Comparison of ENCODE assay signal across 22 cellular contexts in genomic region chr7:1702652-1703051, GRCh38. TPM values are rescaled to one million over a fixed set of nuclear protein-coding genes. Genes with fewer than 3 reads are reported as not detected.
DNase-seq lines count a peak whose midpoint lies in the region; ATAC-seq, FAIRE-seq and TF ChIP-seq lines count a peak whose summit lies in the region.
"Had no signal": no experiment of that assay in that cellular context is flagged by ENCODE, and none has a peak within 500 bp of the region (broad histone marks: within the 10 kb centered on the region; RNA-seq: fewer than 3 reads in every experiment).

No MANE protein-coding gene starts in this region.

- H3K9me3 ChIP-seq in K562 (replicated peaks; ENCODE audit: control insufficient read depth, insufficient read depth, low read depth, low read length) (peaks cover 4% of the 10 kb centered on the region), PC-9 (ENCODE audit: insufficient read depth, low read depth) (no peaks in the 10 kb centered on the region; the same call in 1 of the 2 replicates)

- DNase-seq in ELF-1 (ENCODE audit: low read depth, low spot score) (peak; percentile 0), K562 (ENCODE audit: extremely low read depth in 1 of 4, low spot score in 3 of 4) (no peak), type B pancreatic cell (ENCODE audit: extremely low spot score, unreplicated experiment) (peak; percentile 22), PC-9 (no peak), GM20000 (ENCODE audit: low spot score) (no peak), GDM1 (lab: John Stamatoyannopoulos, UW) (no peak)
- DNase-seq: 8988T; C1 segment of cervical spinal cord; Calu3; CD4-positive, alpha-beta memory T cell; COR-L47; DMS53; DMS79 treated with DMSO at 0.1 percent for 48 hours; GF-D8; GM23248; H9; HFFc6 had no signal

- CTCF ChIA-PET in K562 (lab: Yijun Ruan, JAX; ENCODE audit: low intra/inter-chr PET ratio) (no interaction called here), PC-9 (lab: Charles Lee) (interaction anchor here (0.6 kb wide), 1 partner anchor 667 kb away, joined by 16 read pairs; no protein-coding TSS in a partner anchor)

- no peak overlapping the region for H3K27ac Mint-ChIP-seq in type B pancreatic cell
- H3K27ac Mint-ChIP-seq: CD4-positive, alpha-beta memory T cell; H9; HFFc6 had no signal

- BruUV-seq in K562 (replicated peaks; lab: Mats Ljungman, UMichigan) (no TSS peak), PC-9 (replicated peaks; lab: Mats Ljungman, UMichigan) (no TSS peak)

- intact Hi-C loops in K562 (cut with micrococcal nuclease), result loop anchor here (10.0 kb wide), 1 partner anchor 58 kb away; no protein-coding TSS in a partner anchor
- intact Hi-C loops in PC-9 (cut with micrococcal nuclease; ENCODE audit: unreplicated experiment), result no loop called here

- H3K4me3 Mint-ChIP-seq in type B pancreatic cell, result no peak overlapping the region
- H3K4me3 Mint-ChIP-seq: CD4-positive, alpha-beta memory T cell; H9; HFFc6 had no signal

- FAIRE-seq in A204.1 (lab: Jason Lieb, UNC) (peak; percentile 19), K562 (lab: Jason Lieb, UNC) (no peak)
- FAIRE-seq: GM12891, GM18507 had no signal

- H3K27ac ChIP-seq in K562 (ENCODE audit: extremely low read depth, low read depth, low read length) (no peak overlapping the region), PC-9 (no peak overlapping the region)
- H3K27ac ChIP-seq: GM23248 had no signal

- no peaks in the 10 kb centered on the region for H3K9me2 ChIP-seq in PC-9 (ENCODE audit: insufficient read depth)

- no peak for TF ChIP-seq CTCF in K562 (IDR thresholded peaks at IDR 0.05 in 2 of 3, conservative IDR thresholded peaks at IDR 0.05 in 1 of 3; ENCODE audit: insufficient read depth in 2 of 3, low read depth in 1 of 3, low read length in 3 of 3)
- no peak for TF ChIP-seq CTCF in type B pancreatic cell (conservative IDR thresholded peaks at IDR 0.05)
- TF ChIP-seq CTCF in PC-9 (conservative IDR thresholded peaks at IDR 0.05), result no peak
- no peak for TF ChIP-seq CTCF in GM20000 (IDR thresholded peaks at IDR 0.05; ENCODE audit: extremely low read depth, missing control alignments)

- H3F3A ChIP-seq in PC-9 (ENCODE audit: insufficient read depth, low read depth), result no peaks in the 10 kb centered on the region

- no peaks in the 10 kb centered on the region for H3K36me3 Mint-ChIP-seq in type B pancreatic cell
- H3K36me3 Mint-ChIP-seq: CD4-positive, alpha-beta memory T cell had no signal

- in situ Hi-C loops in K562 (cut with MboI), result no loop called here

- TF ChIP-seq EP300 in K562 (IDR thresholded peaks at IDR 0.05; ENCODE audit: low read length), result no peak

- H3K4me2 ChIP-seq in K562 (ENCODE audit: insufficient read depth, low read length), result no peak overlapping the region
- H3K4me2 ChIP-seq in PC-9, result no peak overlapping the region

- H3K79me2 ChIP-seq in K562 (ENCODE audit: control insufficient read depth, insufficient read depth, low read length) (no peaks in the 10 kb centered on the region), PC-9 (ENCODE audit: low read depth) (no peaks in the 10 kb centered on the region)

- H2AFZ ChIP-seq in K562 (ENCODE audit: low read depth, low read length) (no peak overlapping the region), PC-9 (no peak overlapping the region)
- H2AFZ ChIP-seq: GM23248 had no signal

- no peak for ATAC-seq in K562
- ATAC-seq: HCT116 had no signal

- WGBS in K562 (ENCODE audit: insufficient coverage, low coverage, missing lambda C conversion rate), result 3% methylated on average over 4 of the region's 4 CpGs

- H4K20me1 ChIP-seq in K562 (replicated peaks; ENCODE audit: control insufficient read depth, insufficient read depth, low read length) (no peaks in the 10 kb centered on the region), PC-9 (ENCODE audit: insufficient read depth) (0 out of 2 replicates have a peak, but pooled peaks cover 4% of the 10 kb centered on the region)

- no peak for TF ChIP-seq POLR2A in K562 (conservative IDR thresholded peaks at IDR 0.05)

- H3K4me3 ChIP-seq in K562 (no peak overlapping the region), PC-9 (no peak overlapping the region)
- H3K4me3 ChIP-seq: GM23248 had no signal

- peaks cover 8 to 59% of the 10 kb centered on the region in 2 experiments; a peak in 4 of 5 replicates for H3K27me3 ChIP-seq in K562 (ENCODE audit: control insufficient read depth in 2 of 2, insufficient read depth in 2 of 2, low read length in 2 of 2)
- peaks cover 84% of the 10 kb centered on the region for H3K27me3 ChIP-seq in PC-9 (ENCODE audit: insufficient read depth, low read depth)

- TF ChIP-seq RAD21 in K562 (CRISPR knock-in tag; conservative IDR thresholded peaks at IDR 0.05 in 1 of 2, IDR thresholded peaks at IDR 0.05 in 1 of 2), result no peak

- peaks cover 0 to 20% of the 10 kb centered on the region in 2 experiments; a peak in 1 of 5 replicates for H3K4me1 ChIP-seq in K562 (replicated peaks in 1 of 2; ENCODE audit: control insufficient read depth in 2 of 2, insufficient read depth in 2 of 2, low read length in 2 of 2)
- no peaks in the 10 kb centered on the region for H3K4me1 ChIP-seq in PC-9 (replicated peaks; ENCODE audit: insufficient read depth)

- H3K4me1 Mint-ChIP-seq in type B pancreatic cell (ENCODE audit: unreplicated experiment), result peaks cover 4% of the 10 kb centered on the region

- POLR2A ChIA-PET in K562 (lab: Yijun Ruan, JAX) (interaction anchor here (0.6 kb wide), 1 partner anchor 54 kb away, joined by 3 read pairs; no protein-coding TSS in a partner anchor), PC-9 (lab: Charles Lee; ENCODE audit: unreplicated experiment) (no interaction called here)

- H3K9me3 Mint-ChIP-seq in type B pancreatic cell, result peaks cover 5% of the 10 kb centered on the region

- H3K9me1 ChIP-seq in K562 (ENCODE audit: control insufficient read depth, insufficient read depth, low read length), result no peaks in the 10 kb centered on the region

- peaks cover 15% of the 10 kb centered on the region for H3K27me3 Mint-ChIP-seq in type B pancreatic cell

- no peaks in the 10 kb centered on the region for H3K36me3 ChIP-seq in K562 (ENCODE audit: control insufficient read depth, insufficient read depth, low read length)
- H3K36me3 ChIP-seq in PC-9 (ENCODE audit: low read depth), result no peaks in the 10 kb centered on the region

- H3K9ac ChIP-seq in K562 (ENCODE audit: insufficient read depth in 1 of 2, low read depth in 2 of 2, low read length in 2 of 2), result no peak overlapping the region
- H3K9ac ChIP-seq: GM23248 had no signal

TF ChIP-seq in K562, 482 proteins besides CTCF, POLR2A, EP300 and RAD21 (continues in another document):
- 0 out of 4 replicates have a peak, but pooled peaks of 1 of the 2 experiments have one; percentile 23 for TF ChIP-seq KDM1A (IDR thresholded peaks at IDR 0.05)
- peak; percentile 66 for TF ChIP-seq ZNF280A (IDR thresholded peaks at IDR 0.05; ENCODE audit: low read depth, partially characterized antibody)
- TF ChIP-seq CBX3 (IDR thresholded peaks at IDR 0.05; ENCODE audit: borderline replicate concordance in 1 of 2, low read length in 2 of 2), result peak in 1 of 2 experiments; percentile 82; a peak in 2 of 3 replicates
- no peak for TF ChIP-seq SIX5 (IDR thresholded peaks at IDR 0.05; ENCODE audit: borderline replicate concordance in 1 of 2, insufficient read depth in 1 of 2, low read depth in 1 of 2, low read length in 2 of 2)
- TF ChIP-seq ZFP91 (CRISPR knock-in tag; IDR thresholded peaks at IDR 0.05), result no peak
- TF ChIP-seq CXXC5 (CRISPR knock-in tag; IDR thresholded peaks at IDR 0.05), result no peak

RNA-seq across cellular contexts. Expression of gene ELFN1, which starts 32.6 kb away (rescaled TPM):
- 0.25 TPM in 1 of 2 replicates, not detected in the other for total RNA-seq in K562 (2011; cell fraction: chromatin; rRNA removed; ENCODE audit: low replicate concordance)
- total RNA-seq in K562 (2011; cell fraction: nucleolus; rRNA removed), result 0.39 and 0.67 TPM in 2 replicates
- 0.07 and 0.31 TPM in 2 replicates for total RNA-seq in K562 (2011; cell fraction: nucleoplasm; rRNA removed)
- 0.23 and 0.45 TPM in 2 replicates for total RNA-seq in K562 (2014; rRNA removed)
- total RNA-seq in K562 (2014; rRNA removed; fragmentation: Illumina TruSeq; extraction: Trizol), result 0.04 and 0.06 TPM in 2 replicates
- 0.08 and 0.18 TPM in 2 replicates for total RNA-seq in K562 (2015; rRNA removed; fragmentation: Illumina TruSeq; extraction: Trizol)
- 0.45 and 0.64 TPM in 2 replicates for total RNA-seq in K562 (2021)
- 0.13 and 0.41 TPM in 2 replicates for polyA plus RNA-seq in K562 (2011; rRNA removed)
- 0.44 and 0.81 TPM in 2 replicates for polyA plus RNA-seq in K562 (2011; cell fraction: cytosol; rRNA removed)
- polyA plus RNA-seq in K562 (2011; cell fraction: nucleus; rRNA removed), result 0.26 and 0.31 TPM in 2 replicates
- polyA plus RNA-seq in K562 (2012), result 0.35 and 0.39 TPM in 2 replicates
- 0.06 and 0.28 TPM in 2 replicates for polyA plus RNA-seq in K562 (2014; fragmentation: Illumina TruSeq; extraction: Trizol)
- polyA plus RNA-seq in K562 (2014; fragmentation: Nextera tagmentation; extraction: Ambion mirVana), result not detected
- polyA plus RNA-seq in K562 (2014; rRNA removed), result 0.11 and 0.33 TPM in 2 replicates
- 0.07 and 0.15 TPM in 2 replicates for polyA minus RNA-seq in K562 (2011; rRNA and poly(A)+ RNA removed)
- 0.38 and 1.0 TPM in 2 replicates for polyA minus RNA-seq in K562 (2011; cell fraction: cytosol; rRNA and poly(A)+ RNA removed)
- 0.13 and 0.44 TPM in 2 replicates for polyA minus RNA-seq in K562 (2011; cell fraction: nucleus; rRNA and poly(A)+ RNA removed)
- 5.7 and 5.8 TPM in 2 replicates for total RNA-seq in type B pancreatic cell (ENCODE audit: low replicate concordance)
- total RNA-seq in PC-9 (2021), result 0.09 and 0.13 TPM in 2 replicates
- total RNA-seq: A673, Calu3 had no signal
- polyA plus RNA-seq: CD4-positive, alpha-beta memory T cell had no signal

Comparison
In these comparisons a context has a peak if more than half of its experiments do, and no peak if none do; other contexts are left out.
1. DNase-seq: peak in ELF-1 (single experiment) and type B pancreatic cell (single experiment); none in K562 (0 of 4), PC-9 (0 of 2), GM20000 (single experiment) and GDM1 (single experiment).